ENCODE assay signal across 30 cellular contexts in genomic region chr17:40579471-40579870, GRCh38. TPM values are rescaled to one million over a fixed set of nuclear protein-coding genes. Genes with fewer than 3 reads are reported as not detected.
"Had no signal": no experiment of that assay in that cellular context is flagged by ENCODE, and none has a peak within 500 bp of the region (broad histone marks: within the 10 kb centered on the region; RNA-seq: fewer than 3 reads in every experiment).

No MANE protein-coding gene starts in this region.

- H3K4me1 Mint-ChIP-seq: nephron progenitor cell had no signal

- H3K4me1 ChIP-seq: adrenal gland, body of pancreas, gastroesophageal sphincter had no signal

- H3K27me3 Mint-ChIP-seq: activated naive CD4-positive, alpha-beta T cell treated with anti-CD3 and anti-CD28 coated beads, Interleukin-2, amount 10 ng/mL, durations not matched to agents 7 days and 5 days; progenitor cell of endocrine pancreas; stimulated activated naive CD8-positive, alpha-beta T cell treated with anti-CD3 and anti-CD28 coated beads, Interleukin-15, amount 100 ng/mL, for 72 hours had no signal

- DNase-seq: activated CD4-positive, alpha-beta T cell treated with anti-CD3 and anti-CD28 coated beads for 1 hour; activated CD8-positive, alpha-beta memory T cell treated with anti-CD3 and anti-CD28 coated beads for 24 hours; activated effector memory CD4-positive, alpha-beta T cell treated with anti-CD3 and anti-CD28 coated beads, Interleukin-2, amount 50 U/mL, for 16 hours; activated naive CD4-positive, alpha-beta T cell treated with anti-CD3 and anti-CD28 coated beads, Interleukin-2, amount 10 ng/mL, durations not matched to agents 7 days and 5 days; adrenal gland; aorta; body of pancreas; dorsolateral prefrontal cortex; effector memory CD4-positive, alpha-beta T cell; left ventricle myocardium inferior; mesendoderm; nephron progenitor cell; ovary; stimulated activated CD4-positive, alpha-beta T cell treated with anti-CD3 and anti-CD28 coated beads, Interleukin-12 subunit alpha, Interleukin-12 subunit beta, amount 100 ng/mL, for 4 hours; stimulated activated CD4-positive, alpha-beta T cell treated with anti-CD3 and anti-CD28 coated beads, Interleukin-4, amount 100 ng/mL, for 1 hour; stimulated activated naive CD8-positive, alpha-beta T cell treated with anti-CD3 and anti-CD28 coated beads, Interleukin-15, amount 100 ng/mL, for 72 hours; substantia nigra; thyroid gland; upper lobe of left lung had no signal

- H3K79me2 ChIP-seq: hepatocyte had no signal

- H3K4me3 Mint-ChIP-seq: activated naive CD4-positive, alpha-beta T cell treated with anti-CD3 and anti-CD28 coated beads, Interleukin-2, amount 10 ng/mL, durations not matched to agents 7 days and 5 days; activated T-helper 1 cell treated with anti-CD3 and anti-CD28 coated beads, Interleukin-12 subunit alpha, Interleukin-12 subunit beta, Interleukin-2, Interleukin-4 antibody, amounts not matched to agents 30 ng/mL and 10 ng/mL and 1 ng/mL, durations not matched to agents 14 hours and 24 hours and 36 hours; nephron progenitor cell; T-helper 1 cell treated with Interleukin-12 subunit alpha and Interleukin-12 subunit beta and Interleukin-4 antibody, amounts not matched to agents 30 μg/mL and 1 μg/mL, for 36 hours had no signal

- FAIRE-seq: colon had no signal

- ATAC-seq: body of pancreas; gastroesophageal sphincter; sciatic nerve; stimulated activated naive CD8-positive, alpha-beta T cell treated with anti-CD3 and anti-CD28 coated beads, Interleukin-15, amount 100 ng/mL, for 72 hours had no signal

- H3K27ac ChIP-seq: adrenal gland, body of pancreas, dorsolateral prefrontal cortex, gastroesophageal sphincter, hepatocyte, left ventricle myocardium inferior, ovary, skin epidermis, thyroid gland, upper lobe of left lung had no signal

- H3K4me3 ChIP-seq: adrenal gland, body of pancreas, dorsolateral prefrontal cortex, gastroesophageal sphincter, hepatocyte, left ventricle myocardium inferior, lung, ovary, skin epidermis, thyroid gland, upper lobe of left lung had no signal

- H2AFZ ChIP-seq: hepatocyte had no signal

- H3K9me3 ChIP-seq: body of pancreas, ovary, thyroid gland had no signal

- H3K27me3 ChIP-seq: adrenal gland, body of pancreas, dorsolateral prefrontal cortex, gastroesophageal sphincter, hepatocyte, ovary, thyroid gland, upper lobe of left lung had no signal

- H3K36me3 ChIP-seq: adrenal gland, gastroesophageal sphincter, left ventricle myocardium inferior, ovary, thyroid gland, upper lobe of left lung had no signal

- H3K4me2 ChIP-seq: hepatocyte had no signal

- H3K27ac Mint-ChIP-seq: activated naive CD4-positive, alpha-beta T cell treated with anti-CD3 and anti-CD28 coated beads, Interleukin-2, amount 10 ng/mL, durations not matched to agents 7 days and 5 days; activated T-helper 1 cell treated with anti-CD3 and anti-CD28 coated beads, Interleukin-12 subunit alpha, Interleukin-12 subunit beta, Interleukin-2, Interleukin-4 antibody, amounts not matched to agents 30 ng/mL and 10 ng/mL and 1 ng/mL, durations not matched to agents 14 hours and 24 hours and 36 hours; nephron progenitor cell; progenitor cell of endocrine pancreas; stimulated activated naive CD8-positive, alpha-beta T cell treated with anti-CD3 and anti-CD28 coated beads, Interleukin-15, amount 100 ng/mL, for 72 hours had no signal

RNA-seq across cellular contexts. Expression of gene CCR7, which starts 14.2 kb away (rescaled TPM):
- total RNA-seq: epithelial cell of proximal tubule, left ventricle myocardium inferior, progenitor cell of endocrine pancreas, renal cortical epithelial cell had no signal
